ENCODE assay signal across 19 cellular contexts in genomic region chr7:54292171-54292925, GRCh38.
A peak's percentile ranks its signal among the peaks of the same experiment; 100 is the strongest.
DNase-seq lines count a peak whose midpoint lies in the region; ATAC-seq, FAIRE-seq and TF ChIP-seq lines count a peak whose summit lies in the region.
"Had no signal": no experiment of that assay in that cellular context is flagged by ENCODE, and none has a peak within 500 bp of the region (broad histone marks: within the 10 kb centered on the region; RNA-seq: fewer than 3 reads in every experiment).

No MANE protein-coding gene starts in this region.

- H3K4me3 ChIP-seq in HUES64 (ENCODE audit: low read length) (peak overlapping the region; percentile 20; the same call in 1 of the 2 replicates), H1 (ENCODE audit: extremely low read depth in 1 of 4, insufficient read depth in 2 of 4, low read depth in 3 of 4, low read length in 4 of 4) (peak overlapping the region in 1 of 4 experiments; percentile 11; a peak in 2 of 8 replicates), vagina (no peak overlapping the region)
- H3K4me3 ChIP-seq: MG63, SJCRH30 had no signal

- intact Hi-C loops in vagina (cut with DNase I): no loop called here
- intact Hi-C loops in natural killer cell (cut with micrococcal nuclease): no loop called here

- H3K79me2 ChIP-seq in H1 (ENCODE audit: control insufficient read depth in 1 of 2, insufficient read depth in 2 of 2, low read length in 2 of 2): no peaks in the 10 kb centered on the region

- H2BK12ac ChIP-seq in H1 (ENCODE audit: low read depth, low read length): peak overlapping the region; percentile 64; the same call in 1 of the 2 replicates

- POLR2A ChIA-PET in H1 (lab: Charles Lee; ENCODE audit: partially characterized antibody): no interaction called here

- H4K8ac ChIP-seq in H1 (ENCODE audit: extremely low read depth, insufficient read depth, low read length): no peak overlapping the region

- H3K27ac Mint-ChIP-seq in glutamatergic neuron (ENCODE audit: unreplicated experiment) (no peak overlapping the region), natural killer cell (no peak overlapping the region)
- H3K27ac Mint-ChIP-seq: CD4-positive, alpha-beta memory T cell had no signal

- no peaks in the 10 kb centered on the region for H3K23me2 ChIP-seq in H1 (ENCODE audit: low read depth, low read length)

- no peak overlapping the region for H2BK5ac ChIP-seq in H1 (ENCODE audit: low read depth, low read length)

- DNase-seq in H1 (ENCODE audit: low read depth in 1 of 2, low spot score in 2 of 2): peak in 1 of 2 experiments; percentile 49
- peak; percentile 15 for DNase-seq in left kidney (ENCODE audit: low read depth, low spot score)
- DNase-seq in retina: peak; percentile 49
- DNase-seq in vagina (ENCODE audit: extremely low spot score in 2 of 2): no peak
- no peak for DNase-seq in glutamatergic neuron
- DNase-seq in natural killer cell: no peak
- DNase-seq: BE2C; CD4-positive, alpha-beta memory T cell; KG1; MG63; NCI-H1105 treated with DMSO at 0.1 percent for 48 hours; NCI-H187; NCI-H510A treated with DMSO at 0.1 percent for 48 hours; RPMI8226; SJCRH30; SW 1271 had no signal

- H3K4me1 Mint-ChIP-seq in glutamatergic neuron (ENCODE audit: low read depth, unreplicated experiment) (no peaks in the 10 kb centered on the region), natural killer cell (no peaks in the 10 kb centered on the region)
- H3K4me1 Mint-ChIP-seq: CD4-positive, alpha-beta memory T cell had no signal

- no peaks in the 10 kb centered on the region for H3K27me3 ChIP-seq in HUES64 (ENCODE audit: insufficient read depth, low read length)
- H3K27me3 ChIP-seq in H1 (replicated peaks in 1 of 4; ENCODE audit: control insufficient read depth in 3 of 4, extremely low read depth in 1 of 4, insufficient read depth in 3 of 4, low read length in 3 of 4): no peaks in the 10 kb centered on the region
- no peaks in the 10 kb centered on the region for H3K27me3 ChIP-seq in vagina
- H3K27me3 ChIP-seq: BE2C, MG63, SJCRH30 had no signal

- 0 out of 2 replicates have a peak overlapping the region, but pooled peaks have one; percentile 61 for H2AFZ ChIP-seq in H1 (ENCODE audit: low read length)

- no peaks in the 10 kb centered on the region for H3K36me3 Mint-ChIP-seq in glutamatergic neuron (ENCODE audit: unreplicated experiment)
- H3K36me3 Mint-ChIP-seq in natural killer cell: peaks cover 12% of the 10 kb centered on the region
- H3K36me3 Mint-ChIP-seq: CD4-positive, alpha-beta memory T cell had no signal

- peak overlapping the region in 1 of 2 experiments; percentile 42; a peak in 3 of 4 replicates for H3K4me2 ChIP-seq in H1 (ENCODE audit: insufficient read depth in 1 of 2, low read depth in 2 of 2, low read length in 2 of 2)

- TF ChIP-seq CTCF in H1 (IDR thresholded peaks at IDR 0.05; ENCODE audit: control extremely low read depth in 1 of 3, insufficient read depth in 1 of 3, low read depth in 1 of 3, low read length in 3 of 3) (peak in 1 of 3 experiments; percentile 4; a peak in 1 of 4 replicates), vagina (IDR thresholded peaks at IDR 0.05) (no peak), glutamatergic neuron (IDR thresholded peaks at IDR 0.05; ENCODE audit: partially characterized antibody, unreplicated experiment) (no peak), natural killer cell (IDR thresholded peaks at IDR 0.05) (no peak)

- H3K18ac ChIP-seq in H1 (ENCODE audit: extremely low read depth, low read length): no peak overlapping the region

- no peak overlapping the region for H3K4ac ChIP-seq in H1 (replicated peaks; ENCODE audit: insufficient read length, low read depth, low read length)

- H3K9me3 ChIP-seq in HUES64 (ENCODE audit: insufficient read depth, low read depth, low read length) (peaks cover 7% of the 10 kb centered on the region; the same call in 1 of the 2 replicates), H1 (ENCODE audit: insufficient read depth in 2 of 2, low read depth in 1 of 2, low read length in 1 of 2) (peaks cover 0 to 4% of the 10 kb centered on the region in 2 experiments; a peak in 2 of 4 replicates), vagina (no peaks in the 10 kb centered on the region)
- H3K9me3 ChIP-seq: BE2C, MG63 had no signal

- no peak overlapping the region for H3K14ac ChIP-seq in H1 (ENCODE audit: insufficient read length)

- TF ChIP-seq EP300 in H1 (IDR thresholded peaks at IDR 0.05; ENCODE audit: borderline replicate concordance in 1 of 2, low read depth in 2 of 2, low read length in 2 of 2): no peak

- peaks cover 19% of the 10 kb centered on the region for H3K4me1 ChIP-seq in HUES64 (ENCODE audit: insufficient read depth, low read length)
- peaks cover 2 to 6% (median 4%) of the 10 kb centered on the region in 4 experiments; a peak in 4 of 7 replicates for H3K4me1 ChIP-seq in H1 (replicated peaks in 1 of 4; ENCODE audit: control insufficient read depth in 3 of 4, insufficient read depth in 4 of 4, low read length in 3 of 4)
- no peaks in the 10 kb centered on the region for H3K4me1 ChIP-seq in vagina
- H3K4me1 ChIP-seq: BE2C, SJCRH30 had no signal

- no peak overlapping the region for H3K23ac ChIP-seq in H1 (ENCODE audit: insufficient read length)

- H3K79me1 ChIP-seq in H1 (ENCODE audit: low read depth, low read length): no peaks in the 10 kb centered on the region

- H3K9ac ChIP-seq in HUES64 (ENCODE audit: low read depth, low read length) (no peak overlapping the region), H1 (replicated peaks in 1 of 4; ENCODE audit: extremely low read depth in 1 of 4, low read depth in 3 of 4, low read length in 3 of 4) (no peak overlapping the region)

- 0 out of 2 replicates have a peak overlapping the region, but pooled peaks have one; percentile 64 for H2BK20ac ChIP-seq in H1 (ENCODE audit: low read length)

- H2BK15ac ChIP-seq in H1 (ENCODE audit: low read length): no peak overlapping the region

- peak; percentile 27 to 45; a peak in 3 of 4 replicates for TF ChIP-seq RAD21 in H1 (IDR thresholded peaks at IDR 0.05 in 1 of 2, conservative IDR thresholded peaks at IDR 0.05 in 1 of 2; ENCODE audit: low read depth in 2 of 2, low read length in 2 of 2)

- CTCF ChIA-PET in H1 (lab: Charles Lee; ENCODE audit: partially characterized antibody): interaction anchor here (0.6 to 1.0 kb wide), 2 partner anchors 427 to 620 kb away, joined by 3 to 7 read pairs; no protein-coding TSS in a partner anchor

- no peaks in the 10 kb centered on the region for H4K20me1 ChIP-seq in H1 (replicated peaks in 1 of 2; ENCODE audit: control insufficient read depth in 1 of 2, insufficient read depth in 2 of 2, low read length in 2 of 2)

- ATAC-seq in natural killer cell: no peak
- ATAC-seq: HCT116 had no signal

- H4K5ac ChIP-seq in H1 (ENCODE audit: insufficient read length, low read depth, low read length): no peak overlapping the region

- 18% methylated on average over 8 of the region's 8 CpGs for WGBS in HUES64
- WGBS in H1 (ENCODE audit: extremely low coverage in 1 of 2, insufficient coverage in 1 of 2, insufficient read length in 1 of 2, insufficient replicate concordance in 2 of 2, low coverage in 1 of 2, low lambda C conversion rate in 2 of 2, missing lambda C conversion rate in 1 of 2), 2 experiments: 28% methylated on average over 8 of the region's 8 CpGs; no CpG with 5 or more reads in 1 of the 2 experiments

- H2BK120ac ChIP-seq in H1 (replicated peaks; ENCODE audit: low read depth, low read length): no peak overlapping the region

- H4K91ac ChIP-seq in H1 (replicated peaks; ENCODE audit: insufficient read length, low read length): no peak overlapping the region

- H3K36me3 ChIP-seq in HUES64 (ENCODE audit: insufficient read depth, low read length): no peaks in the 10 kb centered on the region
- H3K36me3 ChIP-seq in H1 (ENCODE audit: control insufficient read depth in 2 of 4, insufficient read depth in 4 of 4, low read length in 3 of 4): no peaks in the 10 kb centered on the region
- no peaks in the 10 kb centered on the region for H3K36me3 ChIP-seq in vagina
- H3K36me3 ChIP-seq: BE2C, MG63, SJCRH30 had no signal

- H3K4me3 Mint-ChIP-seq in glutamatergic neuron (ENCODE audit: unreplicated experiment): no peak overlapping the region
- H3K4me3 Mint-ChIP-seq in natural killer cell: no peak overlapping the region
- H3K4me3 Mint-ChIP-seq: CD4-positive, alpha-beta memory T cell had no signal

- H3K56ac ChIP-seq in H1 (replicated peaks; ENCODE audit: insufficient read length, low read depth, low read length): no peak overlapping the region

- TF ChIP-seq POLR2A in H1 (IDR thresholded peaks at IDR 0.05; ENCODE audit: control extremely low read depth in 1 of 2, low read depth in 2 of 2, low read length in 2 of 2): no peak
- no peak for TF ChIP-seq POLR2A in vagina (IDR thresholded peaks at IDR 0.05)

- H2AK5ac ChIP-seq in H1 (ENCODE audit: low read depth, low read length): no peak overlapping the region

- H3K9me3 Mint-ChIP-seq in glutamatergic neuron (ENCODE audit: unreplicated experiment) (peaks cover 2% of the 10 kb centered on the region), natural killer cell (peaks cover 9 to 20% of the 10 kb centered on the region in 2 donors)

- H3K27ac ChIP-seq in HUES64 (ENCODE audit: low read depth, low read length) (peak overlapping the region; percentile 85), H1 (ENCODE audit: low read depth, low read length) (no peak overlapping the region), vagina (no peak overlapping the region)
- H3K27ac ChIP-seq: HL-60, SJCRH30 had no signal

- FAIRE-seq in H1 (lab: Jason Lieb, UNC): peak; percentile 98

- H3K27me3 Mint-ChIP-seq in glutamatergic neuron (ENCODE audit: unreplicated experiment) (no peaks in the 10 kb centered on the region), natural killer cell (ENCODE audit: low read depth in 2 of 2) (no peaks in the 10 kb centered on the region)
- H3K27me3 Mint-ChIP-seq: CD4-positive, alpha-beta memory T cell had no signal

Comparison
In these comparisons a context has a peak if more than half of its experiments do, and no peak if none do; other contexts are left out.
1. DNase-seq: peak in left kidney (single experiment) and retina (single experiment); none in vagina (0 of 2), glutamatergic neuron (single experiment) and natural killer cell (single experiment).